In genomic region chr10:15601819-15602218, GRCh38 we compare ENCODE assay signal across 30 cellular contexts.
"Had no signal": no experiment of that assay in that cellular context is flagged by ENCODE, and none has a peak within 500 bp of the region (broad histone marks: within the 10 kb centered on the region; RNA-seq: fewer than 3 reads in every experiment).

No MANE protein-coding gene starts in this region.

- H3K4me3 ChIP-seq: cardiac muscle cell, K562, PC-9 had no signal

- H3K36me3 Mint-ChIP-seq: activated naive CD8-positive, alpha-beta T cell treated with anti-CD3 and anti-CD28 coated beads for 36 hours; T-cell had no signal

- H3K27ac Mint-ChIP-seq: activated CD4-positive, alpha-beta T cell treated with anti-CD3 and anti-CD28 coated beads, Interleukin-2, amount 10 ng/mL, durations not matched to agents 24 days and 14 days; activated CD8-positive, alpha-beta T cell treated with anti-CD3 and anti-CD28 coated beads for 36 hours; activated naive CD8-positive, alpha-beta T cell treated with anti-CD3 and anti-CD28 coated beads for 36 hours; activated T-cell treated with anti-CD3 and anti-CD28 coated beads, Interleukin-2, amount 50 U/mL, for 72 hours; activated T-helper 17 cell treated with anti-CD3 and anti-CD28 coated beads, Interleukin-2, amount 50 U/mL, for 72 hours; T-cell; T-helper 17 cell had no signal

- H3K27ac ChIP-seq: cardiac muscle cell, PC-9, RWPE1, WERI-Rb-1 had no signal

- H3K27me3 Mint-ChIP-seq: activated CD4-positive, alpha-beta T cell treated with anti-CD3 and anti-CD28 coated beads, Interleukin-2, amount 10 ng/mL, durations not matched to agents 24 days and 14 days had no signal

- DNase-seq: activated CD4-positive, alpha-beta T cell treated with anti-CD3 and anti-CD28 coated beads for 1 hour; activated CD4-positive, alpha-beta T cell treated with anti-CD3 and anti-CD28 coated beads, Interleukin-2, amount 10 ng/mL, durations not matched to agents 24 days and 14 days; activated CD4-positive, alpha-beta T cell treated with anti-CD3 and anti-CD28 coated beads, Interleukin-2, amount 50 U/mL, for 4 hours; activated CD4-positive, CD25-positive, alpha-beta regulatory T cell; activated CD8-positive, alpha-beta T cell treated with anti-CD3 and anti-CD28 coated beads for 36 hours; activated effector memory CD4-positive, alpha-beta T cell treated with anti-CD3 and anti-CD28 coated beads, Interleukin-2, amount 50 U/mL, for 16 hours; activated naive CD4-positive, alpha-beta T cell; activated naive CD4-positive, alpha-beta T cell treated with anti-CD3 and anti-CD28 coated beads, Interleukin-2, amount 50 U/mL, for 16 hours; activated naive CD8-positive, alpha-beta T cell treated with anti-CD3 and anti-CD28 coated beads for 36 hours; activated T-cell treated with anti-CD3 and anti-CD28 coated beads, Interleukin-2, amount 50 U/mL, for 1 hour; activated T-cell treated with anti-CD3 and anti-CD28 coated beads, Interleukin-2, amount 50 U/mL, for 72 hours; amniotic stem cell; aorta; NCI-H1105; NCI-H1417 treated with DMSO at 0.1 percent for 48 hours; NCI-H187 treated with DMSO at 0.1 percent for 48 hours; NCI-H2081; NCI-H345; NCI-H524 treated with DMSO at 0.1 percent for 48 hours; NCI-H748 treated with DMSO at 0.1 percent for 48 hours; PC-9; SIG-M5; T-cell; T-helper 17 cell; WERI-Rb-1 had no signal

- H3K4me3 Mint-ChIP-seq: activated CD4-positive, alpha-beta T cell treated with anti-CD3 and anti-CD28 coated beads, Interleukin-2, amount 10 ng/mL, durations not matched to agents 24 days and 14 days; activated CD8-positive, alpha-beta T cell treated with anti-CD3 and anti-CD28 coated beads for 36 hours; activated naive CD8-positive, alpha-beta T cell treated with anti-CD3 and anti-CD28 coated beads for 36 hours; activated T-cell treated with anti-CD3 and anti-CD28 coated beads, Interleukin-2, amount 50 U/mL, for 72 hours; activated T-helper 17 cell treated with anti-CD3 and anti-CD28 coated beads, Interleukin-2, amount 50 U/mL, for 72 hours; central memory CD8-positive, alpha-beta T cell; T-cell; T-helper 17 cell had no signal

- H3K4me1 Mint-ChIP-seq: activated CD4-positive, alpha-beta T cell treated with anti-CD3 and anti-CD28 coated beads, Interleukin-2, amount 10 ng/mL, durations not matched to agents 24 days and 14 days; activated naive CD8-positive, alpha-beta T cell treated with anti-CD3 and anti-CD28 coated beads for 36 hours; activated T-helper 17 cell treated with anti-CD3 and anti-CD28 coated beads, Interleukin-2, amount 50 U/mL, for 72 hours; central memory CD8-positive, alpha-beta T cell; T-cell; T-helper 17 cell had no signal

- H3K36me3 ChIP-seq: cardiac muscle cell, WERI-Rb-1 had no signal

- H3K27me3 ChIP-seq: cardiac muscle cell had no signal

- H3K9me3 Mint-ChIP-seq: activated CD4-positive, alpha-beta T cell treated with anti-CD3 and anti-CD28 coated beads, Interleukin-2, amount 10 ng/mL, durations not matched to agents 24 days and 14 days; activated CD8-positive, alpha-beta T cell treated with anti-CD3 and anti-CD28 coated beads for 36 hours; activated naive CD8-positive, alpha-beta T cell treated with anti-CD3 and anti-CD28 coated beads for 36 hours; activated T-cell treated with anti-CD3 and anti-CD28 coated beads, Interleukin-2, amount 50 U/mL, for 72 hours; central memory CD8-positive, alpha-beta T cell; T-cell had no signal
